In the genomic region with DNA sequence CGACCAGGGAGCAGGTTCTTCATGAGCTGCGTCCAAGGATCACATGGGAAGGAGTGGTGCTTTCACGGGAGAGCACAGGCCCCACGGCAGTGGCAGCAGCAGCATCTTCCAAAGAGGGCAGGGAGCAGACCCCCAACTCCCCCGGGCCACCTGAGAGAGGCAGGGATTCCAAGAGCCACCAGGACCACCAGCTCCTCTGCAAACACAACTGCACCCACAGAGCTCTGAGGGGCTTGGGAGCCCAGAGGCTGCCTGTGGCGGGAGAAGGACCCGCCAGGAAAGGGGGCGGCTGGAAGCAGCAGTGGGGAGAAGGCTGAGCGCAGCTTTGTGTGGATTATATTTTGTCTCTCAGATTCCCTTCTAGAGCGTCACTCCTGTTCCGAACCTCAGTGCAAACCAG, we compare ENCODE assay signal across 19 cellular contexts.
A peak's percentile ranks its signal among the peaks of the same experiment; 100 is the strongest.
DNase-seq lines count a peak whose midpoint lies in the region; ATAC-seq and TF ChIP-seq lines count a peak whose summit lies in the region.
"Had no signal": no experiment of that assay in that cellular context is flagged by ENCODE, and none has a peak within 500 bp of the region (broad histone marks: within the 10 kb centered on the region; RNA-seq: fewer than 3 reads in every experiment).

No MANE protein-coding gene starts in this region.

- no peaks in the 10 kb centered on the region for H4K20me1 ChIP-seq in BLaER1

- H3K9ac ChIP-seq in BLaER1 (no peak overlapping the region), neuronal stem cell (ENCODE audit: low read depth, low read length, poor library complexity) (no peak overlapping the region)

- peaks cover 66% of the 10 kb centered on the region for H3K4me1 ChIP-seq in BLaER1
- H3K4me1 ChIP-seq in neuronal stem cell (ENCODE audit: control insufficient read depth in 2 of 2, insufficient read depth in 1 of 2, low read depth in 1 of 2, low read length in 2 of 2) = peaks cover 0 to 1% of the 10 kb centered on the region in 2 donors

- H3K14ac ChIP-seq in neuronal stem cell (ENCODE audit: low read length) = peak overlapping the region; percentile 73

- H3K27ac Mint-ChIP-seq in type B pancreatic cell = no peak overlapping the region
- H3K27ac Mint-ChIP-seq: CD4-positive, CD25-positive, alpha-beta regulatory T cell had no signal

- H3K4me2 ChIP-seq in BLaER1 = no peak overlapping the region
- no peak overlapping the region for H3K4me2 ChIP-seq in neuronal stem cell (ENCODE audit: insufficient read depth, low read length, poor library complexity, severe bottlenecking)

- no peak overlapping the region for H3K23ac ChIP-seq in neuronal stem cell (ENCODE audit: low read depth, low read length, poor library complexity)

- H2BK120ac ChIP-seq in neuronal stem cell (ENCODE audit: low read depth, low read length) = no peak overlapping the region

- no peak overlapping the region for H2AFZ ChIP-seq in neuronal stem cell (ENCODE audit: low read length)

- H3K4me1 Mint-ChIP-seq in type B pancreatic cell (ENCODE audit: unreplicated experiment) = peaks cover 4% of the 10 kb centered on the region
- H3K4me1 Mint-ChIP-seq: CD4-positive, CD25-positive, alpha-beta regulatory T cell had no signal

- H3K36me3 ChIP-seq in BLaER1 (0 out of 2 replicates have a peak, but pooled peaks cover 4% of the 10 kb centered on the region), neuronal stem cell (replicated peaks in 1 of 2; ENCODE audit: control insufficient read depth in 2 of 2, insufficient read depth in 2 of 2, low read length in 2 of 2) (no peaks in the 10 kb centered on the region), H7 (replicated peaks; ENCODE audit: control insufficient read depth, insufficient read depth, low read length) (no peaks in the 10 kb centered on the region)

- no peak overlapping the region for H3K4me3 Mint-ChIP-seq in type B pancreatic cell
- H3K4me3 Mint-ChIP-seq: CD4-positive, CD25-positive, alpha-beta regulatory T cell had no signal

- H4K8ac ChIP-seq in neuronal stem cell (ENCODE audit: low read depth, low read length) = no peak overlapping the region

- H2BK15ac ChIP-seq in neuronal stem cell (ENCODE audit: low read length) = peak overlapping the region; percentile 25

- H3K4ac ChIP-seq in neuronal stem cell (ENCODE audit: low read length) = no peak overlapping the region

- peaks cover 29% of the 10 kb centered on the region for H3K27me3 Mint-ChIP-seq in type B pancreatic cell

- no peaks in the 10 kb centered on the region for H3K79me1 ChIP-seq in neuronal stem cell (ENCODE audit: low read depth, low read length)

- peaks cover 66% of the 10 kb centered on the region for H3K9me3 ChIP-seq in BLaER1
- H3K9me3 ChIP-seq in neuronal stem cell (replicated peaks in 1 of 2; ENCODE audit: control insufficient read depth in 2 of 2, insufficient read depth in 1 of 2, low read depth in 1 of 2, low read length in 2 of 2) = peaks cover 0 to 7% of the 10 kb centered on the region in 2 donors

- no peak overlapping the region for H2AK5ac ChIP-seq in neuronal stem cell (ENCODE audit: low read depth, low read length)

- no peaks in the 10 kb centered on the region for H3K9me3 Mint-ChIP-seq in type B pancreatic cell
- H3K9me3 Mint-ChIP-seq: CD4-positive, CD25-positive, alpha-beta regulatory T cell had no signal

- 0 out of 2 replicates have a peak overlapping the region, but pooled peaks have one; percentile 2 for H3K4me3 ChIP-seq in BLaER1
- no peak overlapping the region for H3K4me3 ChIP-seq in neuronal stem cell (ENCODE audit: low read length in 2 of 2)
- no peak overlapping the region for H3K4me3 ChIP-seq in H7 (ENCODE audit: insufficient read depth, low read depth, low read length)

- no peak for TF ChIP-seq CTCF in type B pancreatic cell (conservative IDR thresholded peaks at IDR 0.05)

- peak overlapping the region; percentile 32 for H3K18ac ChIP-seq in neuronal stem cell (ENCODE audit: low read length)

- H2BK5ac ChIP-seq in neuronal stem cell (ENCODE audit: low read length) = no peak overlapping the region

- H3K36me3 Mint-ChIP-seq in type B pancreatic cell = no peaks in the 10 kb centered on the region
- H3K36me3 Mint-ChIP-seq: CD4-positive, CD25-positive, alpha-beta regulatory T cell had no signal

- H2BK12ac ChIP-seq in neuronal stem cell (ENCODE audit: low read length) = no peak overlapping the region

- WGBS in neuronal stem cell (ENCODE audit: extremely low coverage in 2 of 2, insufficient read length in 2 of 2, insufficient replicate concordance in 1 of 2), 2 donors = no CpG with 5 or more reads among the region's 11 CpGs

- H3K27me3 ChIP-seq in BLaER1 = no peaks in the 10 kb centered on the region
- H3K27me3 ChIP-seq in neuronal stem cell (ENCODE audit: control insufficient read depth in 3 of 3, insufficient read depth in 3 of 3, low read depth in 1 of 3, low read length in 3 of 3) = peaks cover 0 to 3% (median 0%) of the 10 kb centered on the region in 3 experiments
- no peaks in the 10 kb centered on the region for H3K27me3 ChIP-seq in H7 (ENCODE audit: control insufficient read depth, insufficient read depth, low read length)

- H4K91ac ChIP-seq in neuronal stem cell (ENCODE audit: low read depth, low read length, poor library complexity) = no peak overlapping the region

- no peak overlapping the region for H3K27ac ChIP-seq in BLaER1
- no peak overlapping the region for H3K27ac ChIP-seq in neuronal stem cell (replicated peaks; ENCODE audit: low read length)
- H3K27ac ChIP-seq: RWPE1 had no signal

- DNase-seq in islet precursor cell = peak; percentile 36
- no peak for DNase-seq in neuronal stem cell (ENCODE audit: low spot score)
- DNase-seq in type B pancreatic cell (ENCODE audit: extremely low spot score, unreplicated experiment) = peak; percentile 20
- no peak for DNase-seq in H7
- DNase-seq: CD4-positive, CD25-positive, alpha-beta regulatory T cell; NCI-H1092; NCI-H1417 treated with DMSO at 0.1 percent for 48 hours; NCI-H1694 treated with DMSO at 0.1 percent for 48 hours; NCI-H2081; NCI-H226; NCI-H510A; NCI-H69; SHP77 had no signal

- ATAC-seq in GM21737 (IDR thresholded peaks at IDR 0.05; ENCODE audit: unreplicated experiment) = no peak
- no peak for ATAC-seq in GM18498 (IDR thresholded peaks at IDR 0.05; ENCODE audit: unreplicated experiment)
- ATAC-seq: HCT116, Panc1 had no signal

Comparison
In these comparisons a context has a peak if more than half of its experiments do, and no peak if none do; other contexts are left out.
1. DNase-seq: peak in islet precursor cell (single experiment) and type B pancreatic cell (single experiment); none in neuronal stem cell (single experiment) and H7 (single experiment).